Comparison of ENCODE assay signal across 24 cellular contexts in genomic region chr18:79754831-79755351, GRCh38. TPM values are rescaled to one million over a fixed set of nuclear protein-coding genes. Genes with fewer than 3 reads are reported as not detected.
DNase-seq lines count a peak whose midpoint lies in the region; ATAC-seq and TF ChIP-seq lines count a peak whose summit lies in the region.
"Had no signal": no experiment of that assay in that cellular context is flagged by ENCODE, and none has a peak within 500 bp of the region (broad histone marks: within the 10 kb centered on the region; RNA-seq: fewer than 3 reads in every experiment).

No MANE protein-coding gene starts in this region.

- intact Hi-C loops in cardiac septum (cut with DNase I) = no loop called here
- intact Hi-C loops in right cardiac atrium (cut with DNase I) = no loop called here
- intact Hi-C loops in posterior vena cava (cut with DNase I) = no loop called here
- intact Hi-C loops in upper lobe of right lung (cut with DNase I) = no loop called here

- no peak overlapping the region for H3K4me3 Mint-ChIP-seq in glutamatergic neuron (ENCODE audit: unreplicated experiment)
- H3K4me3 Mint-ChIP-seq: CD8-positive, alpha-beta T cell had no signal

- H3K9me3 Mint-ChIP-seq in glutamatergic neuron (ENCODE audit: unreplicated experiment) = peaks cover 8% of the 10 kb centered on the region

- no peak overlapping the region for H3K4me3 ChIP-seq in right cardiac atrium (ENCODE audit: low read length)
- H3K4me3 ChIP-seq in upper lobe of right lung = no peak overlapping the region
- H3K4me3 ChIP-seq: A549, MG63, SJCRH30 had no signal

- H3K27ac Mint-ChIP-seq in glutamatergic neuron (ENCODE audit: unreplicated experiment) = no peak overlapping the region
- H3K27ac Mint-ChIP-seq: CD8-positive, alpha-beta T cell had no signal

- H3K4me1 Mint-ChIP-seq in glutamatergic neuron (ENCODE audit: low read depth, unreplicated experiment) = no peaks in the 10 kb centered on the region

- H3K27ac ChIP-seq in right cardiac atrium (ENCODE audit: low read length) (no peak overlapping the region), upper lobe of right lung (no peak overlapping the region)
- H3K27ac ChIP-seq: A549, SJCRH30 had no signal

- peaks cover 40% of the 10 kb centered on the region for H3K36me3 Mint-ChIP-seq in glutamatergic neuron (ENCODE audit: unreplicated experiment)

- TF ChIP-seq CTCF in glutamatergic neuron (IDR thresholded peaks at IDR 0.05; ENCODE audit: partially characterized antibody, unreplicated experiment) (no peak), upper lobe of right lung (IDR thresholded peaks at IDR 0.05) (no peak)

- ATAC-seq in right cardiac atrium = no peak
- ATAC-seq in upper lobe of right lung = no peak
- ATAC-seq: A549; CD8-positive, alpha-beta T cell; Right ventricle myocardium inferior had no signal

- H3K4me1 ChIP-seq in right cardiac atrium (ENCODE audit: control insufficient read depth, insufficient read depth, low read length) (no peaks in the 10 kb centered on the region), upper lobe of right lung (no peaks in the 10 kb centered on the region)
- H3K4me1 ChIP-seq: A549, Caco-2, SJCRH30 had no signal

- 97% methylated on average over 27 of the region's 27 CpGs for WGBS in right cardiac atrium

- in situ Hi-C loops in ACHN (cut with HindIII; ENCODE audit: low pct_ligation_motif_present, low pct_unique_long_range_greater_than_20kb, low sequenced_read_pairs) = no loop called here

- H3K27me3 ChIP-seq in right cardiac atrium (ENCODE audit: control insufficient read depth, insufficient read depth) (no peaks in the 10 kb centered on the region), upper lobe of right lung (no peaks in the 10 kb centered on the region)
- H3K27me3 ChIP-seq: MG63, SJCRH30 had no signal

- peak; percentile 57 for DNase-seq in cardiac septum (ENCODE audit: low spot score)
- DNase-seq in right cardiac atrium = no peak
- DNase-seq in glutamatergic neuron = peak; percentile 10
- peak; percentile 73 for DNase-seq in posterior vena cava (ENCODE audit: low spot score)
- DNase-seq in upper lobe of right lung = peak; percentile 60
- no peak for DNase-seq in activated gamma-delta T cell treated with Interleukin-2 at 50 U/mL for 16 hours
- DNase-seq in nucleus accumbens (lab: John Stamatoyannopoulos, UW) = no peak
- DNase-seq in ACHN = no peak
- DNase-seq: C1 segment of cervical spinal cord; Caco-2; CD8-positive, alpha-beta T cell; HCEC 1CT; IMR-90; KG1; MG63; NCI-H1105 treated with DMSO at 0.1 percent for 48 hours; NCI-H146; NCI-H1930; NCI-H2107; NCI-H524; NCI-H748 treated with DMSO at 0.1 percent for 48 hours; SJCRH30 had no signal

- peaks cover 4% of the 10 kb centered on the region for H3K27me3 Mint-ChIP-seq in glutamatergic neuron (ENCODE audit: unreplicated experiment)

- no peaks in the 10 kb centered on the region for H3K9me3 ChIP-seq in right cardiac atrium (ENCODE audit: control insufficient read depth, low read length)
- H3K9me3 ChIP-seq in upper lobe of right lung = no peaks in the 10 kb centered on the region
- H3K9me3 ChIP-seq: A549, Caco-2, MG63, SJCRH30 had no signal

- peaks cover 25% of the 10 kb centered on the region for H3K36me3 ChIP-seq in upper lobe of right lung
- H3K36me3 ChIP-seq: MG63, SJCRH30 had no signal

RNA-seq across cellular contexts. Expression of gene KCNG2, which starts 42.8 kb away (rescaled TPM):
- total RNA-seq in cardiac septum (0.32 TPM), right cardiac atrium (under 1 TPM in 2 of 4 donors, not detected in 2; 0.15 to 0.37 TPM), glutamatergic neuron (ENCODE audit: unreplicated experiment) (1.6 TPM), posterior vena cava (under 1 TPM; 0.38 to 0.56 TPM), upper lobe of right lung (0.46 TPM)
- not detected for polyA plus RNA-seq in right cardiac atrium
- total RNA-seq: Caco-2; CD8-positive, alpha-beta T cell; IMR-90; Right ventricle myocardium inferior; SJCRH30 had no signal
- polyA plus RNA-seq: A549, IMR-90 had no signal

Comparison
In these comparisons a context has a peak if more than half of its experiments do, and no peak if none do; other contexts are left out.
1. DNase-seq: peak in cardiac septum (single experiment), glutamatergic neuron (single experiment), posterior vena cava (single experiment) and upper lobe of right lung (single experiment); none in right cardiac atrium (0 of 3), activated gamma-delta T cell treated with Interleukin-2 at 50 U/mL for 16 hours (single experiment), nucleus accumbens (0 of 56) and ACHN (single experiment).